1 cellular context compared by ENCODE assay signal in the genomic region with DNA sequence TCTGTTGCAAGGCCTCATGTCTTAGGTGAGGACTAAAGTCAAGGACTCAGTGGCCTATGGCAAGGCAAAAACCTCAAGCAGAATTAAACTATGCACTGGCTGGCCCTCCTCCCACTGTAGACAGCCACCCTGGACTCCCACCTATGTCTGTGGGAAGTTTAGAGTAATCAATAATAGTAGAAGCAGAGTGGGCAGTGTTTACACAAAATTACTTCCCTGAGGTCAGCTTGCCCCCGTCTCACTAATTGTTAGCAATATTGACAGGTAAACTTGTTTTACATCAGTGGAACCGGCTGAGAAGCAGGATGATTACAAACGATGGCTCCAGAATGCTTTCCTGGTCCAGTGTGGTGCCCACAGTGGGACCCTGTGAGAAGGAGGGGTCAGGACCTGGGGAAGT.
TF ChIP-seq lines count a peak whose summit lies in the region.

No MANE protein-coding gene starts in this region.

TF ChIP-seq in GM23338, 12 proteins besides CTCF, POLR2A, EP300 and RAD21 (continued from another document):
- TF ChIP-seq, protein P1, sequence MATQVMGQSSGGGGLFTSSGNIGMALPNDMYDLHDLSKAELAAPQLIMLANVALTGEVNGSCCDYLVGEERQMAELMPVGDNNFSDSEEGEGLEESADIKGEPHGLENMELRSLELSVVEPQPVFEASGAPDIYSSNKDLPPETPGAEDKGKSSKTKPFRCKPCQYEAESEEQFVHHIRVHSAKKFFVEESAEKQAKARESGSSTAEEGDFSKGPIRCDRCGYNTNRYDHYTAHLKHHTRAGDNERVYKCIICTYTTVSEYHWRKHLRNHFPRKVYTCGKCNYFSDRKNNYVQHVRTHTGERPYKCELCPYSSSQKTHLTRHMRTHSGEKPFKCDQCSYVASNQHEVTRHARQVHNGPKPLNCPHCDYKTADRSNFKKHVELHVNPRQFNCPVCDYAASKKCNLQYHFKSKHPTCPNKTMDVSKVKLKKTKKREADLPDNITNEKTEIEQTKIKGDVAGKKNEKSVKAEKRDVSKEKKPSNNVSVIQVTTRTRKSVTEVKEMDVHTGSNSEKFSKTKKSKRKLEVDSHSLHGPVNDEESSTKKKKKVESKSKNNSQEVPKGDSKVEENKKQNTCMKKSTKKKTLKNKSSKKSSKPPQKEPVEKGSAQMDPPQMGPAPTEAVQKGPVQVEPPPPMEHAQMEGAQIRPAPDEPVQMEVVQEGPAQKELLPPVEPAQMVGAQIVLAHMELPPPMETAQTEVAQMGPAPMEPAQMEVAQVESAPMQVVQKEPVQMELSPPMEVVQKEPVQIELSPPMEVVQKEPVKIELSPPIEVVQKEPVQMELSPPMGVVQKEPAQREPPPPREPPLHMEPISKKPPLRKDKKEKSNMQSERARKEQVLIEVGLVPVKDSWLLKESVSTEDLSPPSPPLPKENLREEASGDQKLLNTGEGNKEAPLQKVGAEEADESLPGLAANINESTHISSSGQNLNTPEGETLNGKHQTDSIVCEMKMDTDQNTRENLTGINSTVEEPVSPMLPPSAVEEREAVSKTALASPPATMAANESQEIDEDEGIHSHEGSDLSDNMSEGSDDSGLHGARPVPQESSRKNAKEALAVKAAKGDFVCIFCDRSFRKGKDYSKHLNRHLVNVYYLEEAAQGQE (IDR thresholded peaks at IDR 0.05; ENCODE audit: unreplicated experiment), result no peak
- TF ChIP-seq, protein P2, sequence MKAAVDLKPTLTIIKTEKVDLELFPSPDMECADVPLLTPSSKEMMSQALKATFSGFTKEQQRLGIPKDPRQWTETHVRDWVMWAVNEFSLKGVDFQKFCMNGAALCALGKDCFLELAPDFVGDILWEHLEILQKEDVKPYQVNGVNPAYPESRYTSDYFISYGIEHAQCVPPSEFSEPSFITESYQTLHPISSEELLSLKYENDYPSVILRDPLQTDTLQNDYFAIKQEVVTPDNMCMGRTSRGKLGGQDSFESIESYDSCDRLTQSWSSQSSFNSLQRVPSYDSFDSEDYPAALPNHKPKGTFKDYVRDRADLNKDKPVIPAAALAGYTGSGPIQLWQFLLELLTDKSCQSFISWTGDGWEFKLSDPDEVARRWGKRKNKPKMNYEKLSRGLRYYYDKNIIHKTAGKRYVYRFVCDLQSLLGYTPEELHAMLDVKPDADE (IDR thresholded peaks at IDR 0.05), result no peak
- TF ChIP-seq EZH2phosphoT487 (IDR thresholded peaks at IDR 0.05; ENCODE audit: unreplicated experiment) (no peak), CREB1 (CRISPR knock-in tag; IDR thresholded peaks at IDR 0.05; ENCODE audit: low read depth) (no peak)
